Comparison of ENCODE assay signal across 1 cellular context in genomic region chr1:37513795-37514349, GRCh38.
TF ChIP-seq lines count a peak whose summit lies in the region.

No MANE protein-coding gene starts in this region.

TF ChIP-seq in HEK293, 187 proteins besides CTCF, POLR2A, EP300 and RAD21 (continued from another document):
- 0 out of 2 replicates have a peak, but pooled peaks have one; percentile 27 for TF ChIP-seq KLF17 (tag by site-specific recombination; IDR thresholded peaks at IDR 0.05)
- 0 out of 2 replicates have a peak, but pooled peaks have one; percentile 15 for TF ChIP-seq ZEB2 (tag by site-specific recombination; IDR thresholded peaks at IDR 0.05)
- peak; percentile 75 for TF ChIP-seq ZNF600 (tag by site-specific recombination; IDR thresholded peaks at IDR 0.05)
- TF ChIP-seq YY2 (tag by site-specific recombination; IDR thresholded peaks at IDR 0.05) = no peak
- TF ChIP-seq SP2 (tag by site-specific recombination; IDR thresholded peaks at IDR 0.05) = peak; percentile 3; the same call in 1 of the 2 replicates
- TF ChIP-seq ZSCAN16 (tag by site-specific recombination; IDR thresholded peaks at IDR 0.05) = no peak
- no peak for TF ChIP-seq ZNF670 (tag by site-specific recombination; IDR thresholded peaks at IDR 0.05; ENCODE audit: low read depth)
- 0 out of 2 replicates have a peak, but pooled peaks have one; percentile 24 for TF ChIP-seq ZNF398 (tag by site-specific recombination; IDR thresholded peaks at IDR 0.05)
- TF ChIP-seq HOXA7 (CRISPR knock-in tag; IDR thresholded peaks at IDR 0.05; ENCODE audit: borderline replicate concordance) = no peak
- TF ChIP-seq ZSCAN23 (tag by site-specific recombination; IDR thresholded peaks at IDR 0.05) = no peak
- no peak for TF ChIP-seq ZNF677 (tag by site-specific recombination; IDR thresholded peaks at IDR 0.05)
- peak; percentile 70 for TF ChIP-seq GLIS1 (tag by site-specific recombination; IDR thresholded peaks at IDR 0.05)
